1 cellular context compared by ENCODE assay signal in the genomic region with DNA sequence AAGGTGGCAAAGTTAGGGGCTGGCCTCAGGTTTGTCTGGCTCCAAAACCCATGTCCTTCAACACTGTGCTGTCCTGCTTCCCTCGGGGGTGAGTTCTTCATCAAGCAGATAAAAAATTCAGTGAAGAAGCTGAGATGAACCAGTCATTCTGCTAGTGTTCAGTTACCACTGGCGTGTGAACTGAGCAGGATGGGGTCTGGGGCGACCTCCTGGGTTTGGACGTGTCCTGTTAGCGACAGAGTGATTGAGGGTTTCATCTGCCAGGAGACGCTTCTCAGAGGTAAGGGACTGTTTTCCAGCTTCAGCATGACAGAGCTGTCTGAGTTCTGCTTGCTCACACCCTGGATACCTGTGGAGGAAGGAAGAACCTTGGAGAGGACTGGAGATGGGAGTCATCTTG.
TF ChIP-seq lines count a peak whose summit lies in the region.

No MANE protein-coding gene starts in this region.

TF ChIP-seq in HepG2, 621 proteins besides CTCF, POLR2A, EP300 and RAD21:
- TF ChIP-seq ZNF720 (CRISPR knock-in tag; IDR thresholded peaks at IDR 0.05) (no peak), FOXA1 (IDR thresholded peaks at IDR 0.05) (no peak), FOXA1 (CRISPR knock-in tag; IDR thresholded peaks at IDR 0.05) (no peak), DBP (CRISPR knock-in tag; IDR thresholded peaks at IDR 0.05; ENCODE audit: not compliant biosample characterization) (no peak), ZNF180 (CRISPR knock-in tag; IDR thresholded peaks at IDR 0.05; ENCODE audit: borderline replicate concordance, low read depth) (no peak), EED (CRISPR knock-in tag; IDR thresholded peaks at IDR 0.05) (no peak), ZNF790 (CRISPR knock-in tag; IDR thresholded peaks at IDR 0.05; ENCODE audit: borderline replicate concordance) (no peak), TAF15 (IDR thresholded peaks at IDR 0.05; ENCODE audit: low read depth, low read length, poor library complexity, severe bottlenecking) (no peak), ZNF20 (CRISPR knock-in tag; IDR thresholded peaks at IDR 0.05) (no peak), ZNF615 (CRISPR knock-in tag; IDR thresholded peaks at IDR 0.05; ENCODE audit: borderline replicate concordance) (no peak), RNF2 (conservative IDR thresholded peaks at IDR 0.05; ENCODE audit: low read depth) (no peak)
